8 cellular contexts compared by ENCODE assay signal in genomic region chrX:10722804-10723364, GRCh38.
DNase-seq lines count a peak whose midpoint lies in the region; ATAC-seq and TF ChIP-seq lines count a peak whose summit lies in the region.

No MANE protein-coding gene starts in this region.

- H3K27me3 Mint-ChIP-seq in activated naive CD8-positive, alpha-beta T cell treated with anti-CD3 and anti-CD28 coated beads, Interleukin-2, amount 50 U/mL, for 24 hours: no peaks in the 10 kb centered on the region

- H3K36me3 ChIP-seq in HCT116 (ENCODE audit: control insufficient read depth in 1 of 2, insufficient read depth in 2 of 2, low read length in 2 of 2): no peaks in the 10 kb centered on the region

- no peak overlapping the region for H3K4me3 ChIP-seq in HCT116 (replicated peaks in 1 of 2; ENCODE audit: low read depth in 1 of 2, low read length in 2 of 2)

- H3K9ac ChIP-seq in HCT116 (ENCODE audit: low read length): no peak overlapping the region

- no peaks in the 10 kb centered on the region for H4K20me1 ChIP-seq in HCT116 (ENCODE audit: insufficient read depth)

- no peaks in the 10 kb centered on the region for H3K9me2 ChIP-seq in HCT116 (ENCODE audit: insufficient read depth)

- no peaks in the 10 kb centered on the region for H3K36me3 Mint-ChIP-seq in activated naive CD8-positive, alpha-beta T cell treated with anti-CD3 and anti-CD28 coated beads, Interleukin-2, amount 50 U/mL, for 24 hours (ENCODE audit: low read depth)

- DNase-seq in activated effector memory CD4-positive, alpha-beta T cell treated with anti-CD3 and anti-CD28 coated beads, Interleukin-2, amount 50 U/mL, for 16 hours: peak; percentile 56
- no peak for DNase-seq in activated effector memory CD4-positive, alpha-beta T cell treated with Interleukin-2 at 50 U/mL for 16 hours
- DNase-seq in HCT116 (ENCODE audit: low read depth, low spot score) (peak; percentile 10), NCI-H524 treated with DMSO at 0.1 percent for 48 hours (lab: John Stamatoyannopoulos, UW) (peak; percentile 11), left cardiac atrium (peak; percentile 42), sciatic nerve (ENCODE audit: low spot score) (peak; percentile 79)
- peak; percentile 25 for DNase-seq in activated naive CD8-positive, alpha-beta T cell treated with anti-CD3 and anti-CD28 coated beads, Interleukin-2, amount 50 U/mL, for 24 hours

- peak; percentile 64 for TF ChIP-seq RAD21 in HCT116 (IDR thresholded peaks at IDR 0.05; ENCODE audit: low read depth)

- H3K4me2 ChIP-seq in HCT116 (ENCODE audit: low read length): no peak overlapping the region

- no TSS peak for BruUV-seq in HCT116 (replicated peaks; lab: Mats Ljungman, UMichigan)

- no peaks in the 10 kb centered on the region for H3K79me2 ChIP-seq in HCT116 (ENCODE audit: insufficient read depth, low read length)

- ATAC-seq in HCT116 (peak; percentile 84), left cardiac atrium (peak; percentile 61 to 78), sciatic nerve (peak; percentile 93), GM19328 (IDR thresholded peaks at IDR 0.05; ENCODE audit: unreplicated experiment) (no peak)
- no peak for ATAC-seq in activated naive CD8-positive, alpha-beta T cell treated with anti-CD3 and anti-CD28 coated beads, Interleukin-2, amount 50 U/mL, for 24 hours

- no peak overlapping the region for H3K27ac Mint-ChIP-seq in activated naive CD8-positive, alpha-beta T cell treated with anti-CD3 and anti-CD28 coated beads, Interleukin-2, amount 50 U/mL, for 24 hours

- CTCF ChIA-PET in HCT116 (lab: Charles Lee): interaction anchor here (4.5 kb wide), 1 partner anchor 532 kb away, joined by 33 read pairs; no protein-coding TSS in a partner anchor

- intact Hi-C loops in HCT116 (cut with micrococcal nuclease): loop anchor here (1.0 to 10.0 kb wide), 2 partner anchors 382 to 533 kb away; no protein-coding TSS in a partner anchor
- intact Hi-C loops in left cardiac atrium (cut with DNase I): loop anchor here in 1 of 2 donors (2.0 to 10.0 kb wide), 2 partner anchors 382 to 534 kb away; no protein-coding TSS in a partner anchor
- intact Hi-C loops in sciatic nerve (cut with DNase I): loop anchor here (10.0 kb wide), 1 partner anchor 538 kb away; no protein-coding TSS in a partner anchor

- RAD21 ChIA-PET in HCT116 (lab: Charles Lee; ENCODE audit: low non-redundant PET in 1 of 2, low total read pairs in 2 of 2, uncharacterized antibody in 2 of 2, unreplicated experiment in 2 of 2): no interaction called here

- no peak overlapping the region for H3K4me3 Mint-ChIP-seq in activated naive CD8-positive, alpha-beta T cell treated with anti-CD3 and anti-CD28 coated beads, Interleukin-2, amount 50 U/mL, for 24 hours

- H3K27ac ChIP-seq in HCT116 (ENCODE audit: low read depth, low read length): no peak overlapping the region

- no peak overlapping the region for H2AFZ ChIP-seq in HCT116 (ENCODE audit: low read depth, low read length, poor library complexity, severe bottlenecking)

- no peaks in the 10 kb centered on the region for H3K4me1 Mint-ChIP-seq in activated naive CD8-positive, alpha-beta T cell treated with anti-CD3 and anti-CD28 coated beads, Interleukin-2, amount 50 U/mL, for 24 hours

- H3K4me1 ChIP-seq in HCT116 (ENCODE audit: control insufficient read depth in 1 of 2, insufficient read depth in 2 of 2, low read length in 2 of 2): no peaks in the 10 kb centered on the region

- peak; percentile 53 to 68 (median 57); a peak in 5 of 6 replicates for TF ChIP-seq CTCF in HCT116 (IDR thresholded peaks at IDR 0.05 in 2 of 3, conservative IDR thresholded peaks at IDR 0.05 in 1 of 3; ENCODE audit: borderline replicate concordance in 1 of 3, insufficient read depth in 1 of 3, low read depth in 2 of 3, low read length in 2 of 3)

- no peaks in the 10 kb centered on the region for H3K9me3 Mint-ChIP-seq in activated naive CD8-positive, alpha-beta T cell treated with anti-CD3 and anti-CD28 coated beads, Interleukin-2, amount 50 U/mL, for 24 hours

- POLR2A ChIA-PET in HCT116 (lab: Charles Lee): no interaction called here

- H3K9me3 ChIP-seq in HCT116 (ENCODE audit: control insufficient read depth in 1 of 2, insufficient read depth in 1 of 2, low read depth in 1 of 2, low read length in 2 of 2): no peaks in the 10 kb centered on the region

- H3K27me3 ChIP-seq in HCT116 (ENCODE audit: insufficient read depth, low read length): no peaks in the 10 kb centered on the region

- TF ChIP-seq POLR2A in HCT116 (IDR thresholded peaks at IDR 0.05; ENCODE audit: borderline replicate concordance, extremely low read depth, insufficient read depth, insufficient read length): no peak

TF ChIP-seq in HCT116, 20 proteins besides CTCF, POLR2A, EP300 and RAD21:
- no peak for TF ChIP-seq CBX3 (IDR thresholded peaks at IDR 0.05; ENCODE audit: low read depth)
- no peak for TF ChIP-seq ATF3 (IDR thresholded peaks at IDR 0.05)
- no peak for TF ChIP-seq ZFX (IDR thresholded peaks at IDR 0.05)
- no peak for TF ChIP-seq TCF7L2 (IDR thresholded peaks at IDR 0.05; ENCODE audit: borderline replicate concordance, extremely low read depth, insufficient read depth, insufficient read length)
- no peak for TF ChIP-seq SP1 (IDR thresholded peaks at IDR 0.05; ENCODE audit: low read depth)
- TF ChIP-seq FOSL1 (IDR thresholded peaks at IDR 0.05; ENCODE audit: low read depth): no peak
- TF ChIP-seq SIN3A (IDR thresholded peaks at IDR 0.05; ENCODE audit: low read depth): no peak
- no peak for TF ChIP-seq ELF1 (IDR thresholded peaks at IDR 0.05; ENCODE audit: borderline replicate concordance, low read depth)
- TF ChIP-seq SRF (IDR thresholded peaks at IDR 0.05; ENCODE audit: low read depth): no peak
- TF ChIP-seq REST (IDR thresholded peaks at IDR 0.05; ENCODE audit: low read depth): no peak
- no peak for TF ChIP-seq EGR1 (IDR thresholded peaks at IDR 0.05; ENCODE audit: low read depth)
- TF ChIP-seq CEBPB (IDR thresholded peaks at IDR 0.05; ENCODE audit: low read depth): no peak
- TF ChIP-seq YY1 (IDR thresholded peaks at IDR 0.05; ENCODE audit: extremely low read depth, insufficient replicate concordance, low read depth, low read length): no peak
- no peak for TF ChIP-seq POLR2AphosphoS5 (IDR thresholded peaks at IDR 0.05; ENCODE audit: low read depth, low read length)
- no peak for TF ChIP-seq EZH2 (IDR thresholded peaks at IDR 0.05)
- no peak for TF ChIP-seq ZBTB33 (IDR thresholded peaks at IDR 0.05; ENCODE audit: extremely low read depth, insufficient replicate concordance, low read length)
- TF ChIP-seq ZNF274 (IDR thresholded peaks at IDR 0.05; ENCODE audit: low read depth, low read length): no peak
- TF ChIP-seq MAX (IDR thresholded peaks at IDR 0.05): no peak
- TF ChIP-seq JUND (IDR thresholded peaks at IDR 0.05): no peak
- TF ChIP-seq EZH2phosphoT487 (IDR thresholded peaks at IDR 0.05; ENCODE audit: borderline replicate concordance): no peak

Comparison
In these comparisons a context has a peak if more than half of its experiments do, and no peak if none do; other contexts are left out.
1. ATAC-seq: peak in HCT116 (single experiment), left cardiac atrium (2 of 2) and sciatic nerve (single experiment); none in activated naive CD8-positive, alpha-beta T cell treated with anti-CD3 and anti-CD28 coated beads, Interleukin-2, amount 50 U/mL, for 24 hours (single experiment) and GM19328 (single experiment).